ENCODE assay signal across 1 cellular context in the genomic region with DNA sequence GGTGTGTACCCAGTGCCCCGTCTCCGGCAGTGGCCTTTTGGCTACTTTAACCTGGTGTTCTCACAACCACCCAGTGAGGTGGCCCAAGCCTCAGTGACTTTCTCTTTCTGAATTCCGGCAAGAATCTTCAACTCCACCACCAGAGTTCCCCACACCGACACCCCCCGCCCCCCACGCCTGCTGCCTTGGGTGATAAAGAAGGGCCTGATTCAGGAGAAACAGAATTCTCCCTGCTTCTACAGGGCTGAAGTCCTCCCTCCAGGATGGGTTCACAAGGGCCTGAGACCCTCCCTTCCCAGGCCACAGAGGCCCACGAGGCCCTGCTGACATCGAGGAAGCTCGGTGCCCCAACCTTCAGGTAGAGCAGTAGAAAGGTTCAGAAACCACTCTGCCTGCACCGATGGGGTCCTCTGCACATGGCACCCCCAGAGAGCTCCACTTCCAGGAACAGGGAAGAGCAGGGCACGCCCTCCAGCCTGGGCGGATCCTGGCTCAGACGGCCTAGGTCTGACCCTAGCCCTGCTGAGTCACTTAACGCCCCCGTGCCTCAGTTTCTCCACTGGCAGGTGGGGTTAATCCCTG.
TF ChIP-seq lines count a peak whose summit lies in the region.

No MANE protein-coding gene starts in this region.

TF ChIP-seq in HepG2, 621 proteins besides CTCF, POLR2A, EP300 and RAD21 (continued from another document and continues in another):
- TF ChIP-seq, protein P1, sequence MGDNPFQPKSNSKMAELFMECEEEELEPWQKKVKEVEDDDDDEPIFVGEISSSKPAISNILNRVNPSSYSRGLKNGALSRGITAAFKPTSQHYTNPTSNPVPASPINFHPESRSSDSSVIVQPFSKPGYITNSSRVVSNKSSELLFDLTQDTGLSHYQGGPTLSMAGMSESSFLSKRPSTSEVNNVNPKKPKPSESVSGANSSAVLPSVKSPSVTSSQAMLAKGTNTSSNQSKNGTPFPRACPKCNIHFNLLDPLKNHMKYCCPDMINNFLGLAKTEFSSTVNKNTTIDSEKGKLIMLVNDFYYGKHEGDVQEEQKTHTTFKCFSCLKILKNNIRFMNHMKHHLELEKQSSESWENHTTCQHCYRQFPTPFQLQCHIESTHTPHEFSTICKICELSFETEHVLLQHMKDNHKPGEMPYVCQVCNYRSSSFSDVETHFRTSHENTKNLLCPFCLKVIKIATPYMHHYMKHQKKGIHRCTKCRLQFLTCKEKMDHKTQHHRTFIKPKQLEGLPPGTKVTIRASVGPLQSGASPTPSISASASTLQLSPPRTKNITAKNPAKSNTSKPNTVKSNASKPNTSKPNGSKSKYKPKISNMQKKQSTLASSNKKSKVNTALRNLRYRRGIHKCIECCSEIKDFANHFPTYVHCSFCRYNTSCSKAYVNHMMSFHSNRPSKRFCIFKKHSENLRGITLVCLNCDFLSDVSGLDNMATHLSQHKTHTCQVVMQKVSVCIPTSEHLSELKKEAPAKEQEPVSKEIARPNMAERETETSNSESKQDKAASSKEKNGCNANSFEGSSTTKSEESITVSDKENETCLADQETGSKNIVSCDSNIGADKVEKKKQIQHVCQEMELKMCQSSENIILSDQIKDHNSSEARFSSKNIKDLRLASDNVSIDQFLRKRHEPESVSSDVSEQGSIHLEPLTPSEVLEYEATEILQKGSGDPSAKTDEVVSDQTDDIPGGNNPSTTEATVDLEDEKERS (CRISPR knock-in tag; IDR thresholded peaks at IDR 0.05), result no peak
- TF ChIP-seq ZNF260 (CRISPR knock-in tag; IDR thresholded peaks at IDR 0.05; ENCODE audit: borderline replicate concordance, low read depth) (no peak), MTF1 (CRISPR knock-in tag; IDR thresholded peaks at IDR 0.05) (no peak), KAT8 (CRISPR knock-in tag; IDR thresholded peaks at IDR 0.05) (no peak), ZNF224 (CRISPR knock-in tag; IDR thresholded peaks at IDR 0.05) (0 out of 2 replicates have a peak, but pooled peaks have one; percentile 74), SALL1 (CRISPR knock-in tag; IDR thresholded peaks at IDR 0.05) (no peak), SPEN (CRISPR knock-in tag; IDR thresholded peaks at IDR 0.05; ENCODE audit: low read depth) (no peak), KDM3A (CRISPR knock-in tag; IDR thresholded peaks at IDR 0.05; ENCODE audit: low read depth) (peak; percentile 4; the same call in 1 of the 2 replicates), ATAD3A (CRISPR knock-in tag; IDR thresholded peaks at IDR 0.05) (no peak), NAIF1 (CRISPR knock-in tag; IDR thresholded peaks at IDR 0.05; ENCODE audit: borderline replicate concordance) (peak; percentile 25; the same call in 1 of the 2 replicates), ZNF772 (CRISPR knock-in tag; IDR thresholded peaks at IDR 0.05) (no peak), PTBP1 (IDR thresholded peaks at IDR 0.05; ENCODE audit: low read depth, low read length, poor library complexity, severe bottlenecking) (peak; percentile 27), AKAP8 (CRISPR knock-in tag; IDR thresholded peaks at IDR 0.05) (no peak), POLR2AphosphoS2 (IDR thresholded peaks at IDR 0.05; ENCODE audit: low read depth, low read length) (0 out of 2 replicates have a peak, but pooled peaks have one; percentile 77), ZSCAN29 (CRISPR knock-in tag; conservative IDR thresholded peaks at IDR 0.05) (0 out of 2 replicates have a peak, but pooled peaks have one; percentile 6), RXRA (CRISPR knock-in tag; IDR thresholded peaks at IDR 0.05) (no peak), PHF20 (CRISPR knock-in tag; IDR thresholded peaks at IDR 0.05) (peak; percentile 18; the same call in 1 of the 2 replicates), SALL2 (CRISPR knock-in tag; IDR thresholded peaks at IDR 0.05) (no peak), NFIC (IDR thresholded peaks at IDR 0.05; ENCODE audit: low read length) (no peak), ZSCAN12 (CRISPR knock-in tag; IDR thresholded peaks at IDR 0.05) (no peak), PAF1 (CRISPR knock-in tag; IDR thresholded peaks at IDR 0.05) (peak; percentile 14; the same call in 1 of the 2 replicates), ZNF567 (CRISPR knock-in tag; IDR thresholded peaks at IDR 0.05; ENCODE audit: borderline replicate concordance) (no peak), U2AF1 (optimal IDR thresholded peaks at IDR 0.05; ENCODE audit: low read depth, low read length) (no peak), TBP (CRISPR knock-in tag; IDR thresholded peaks at IDR 0.05) (no peak), ZMYM2 (CRISPR knock-in tag; IDR thresholded peaks at IDR 0.05) (no peak), ARNT (IDR thresholded peaks at IDR 0.05) (no peak), MBD4 (IDR thresholded peaks at IDR 0.05; ENCODE audit: borderline replicate concordance, low read length) (no peak), FOXA1 (IDR thresholded peaks at IDR 0.05) (no peak), FOXA1 (CRISPR knock-in tag; IDR thresholded peaks at IDR 0.05) (0 out of 2 replicates have a peak, but pooled peaks have one; percentile 4), STAT5B (CRISPR knock-in tag; IDR thresholded peaks at IDR 0.05) (no peak), CBX1 (IDR thresholded peaks at IDR 0.05; ENCODE audit: low read depth) (peak; percentile 12), DPF2 (CRISPR knock-in tag; IDR thresholded peaks at IDR 0.05; ENCODE audit: borderline replicate concordance, low read depth) (no peak), ZNF780A (CRISPR knock-in tag; IDR thresholded peaks at IDR 0.05) (0 out of 2 replicates have a peak, but pooled peaks have one; percentile 55), AGO1 (IDR thresholded peaks at IDR 0.05; ENCODE audit: low read depth, low read length, poor library complexity, severe bottlenecking) (no peak), NKX3-1 (CRISPR knock-in tag; IDR thresholded peaks at IDR 0.05) (no peak), TMF1 (CRISPR knock-in tag; IDR thresholded peaks at IDR 0.05; ENCODE audit: low read depth) (no peak), ZNF225 (CRISPR knock-in tag; IDR thresholded peaks at IDR 0.05) (no peak; the same call in 1 of the 2 replicates), SMAD1 (CRISPR knock-in tag; IDR thresholded peaks at IDR 0.05; ENCODE audit: borderline replicate concordance, low read depth) (no peak), ZNF180 (CRISPR knock-in tag; IDR thresholded peaks at IDR 0.05; ENCODE audit: borderline replicate concordance, low read depth) (no peak), ZNF30 (CRISPR knock-in tag; IDR thresholded peaks at IDR 0.05) (no peak), ATF7 (IDR thresholded peaks at IDR 0.05) (no peak), ATF7 (CRISPR knock-in tag; IDR thresholded peaks at IDR 0.05) (no peak), ZNF138 (CRISPR knock-in tag; IDR thresholded peaks at IDR 0.05; ENCODE audit: low read depth) (peak; percentile 54; the same call in 1 of the 2 replicates), REL (CRISPR knock-in tag; conservative IDR thresholded peaks at IDR 0.05) (0 out of 2 replicates have a peak, but pooled peaks have one; percentile 59), MTA1 (CRISPR knock-in tag; IDR thresholded peaks at IDR 0.05; ENCODE audit: borderline replicate concordance) (no peak), TBX2 (CRISPR knock-in tag; IDR thresholded peaks at IDR 0.05; ENCODE audit: borderline replicate concordance) (no peak), HNF4A (CRISPR knock-in tag; IDR thresholded peaks at IDR 0.05) (no peak)
- TF ChIP-seq, protein P2, sequence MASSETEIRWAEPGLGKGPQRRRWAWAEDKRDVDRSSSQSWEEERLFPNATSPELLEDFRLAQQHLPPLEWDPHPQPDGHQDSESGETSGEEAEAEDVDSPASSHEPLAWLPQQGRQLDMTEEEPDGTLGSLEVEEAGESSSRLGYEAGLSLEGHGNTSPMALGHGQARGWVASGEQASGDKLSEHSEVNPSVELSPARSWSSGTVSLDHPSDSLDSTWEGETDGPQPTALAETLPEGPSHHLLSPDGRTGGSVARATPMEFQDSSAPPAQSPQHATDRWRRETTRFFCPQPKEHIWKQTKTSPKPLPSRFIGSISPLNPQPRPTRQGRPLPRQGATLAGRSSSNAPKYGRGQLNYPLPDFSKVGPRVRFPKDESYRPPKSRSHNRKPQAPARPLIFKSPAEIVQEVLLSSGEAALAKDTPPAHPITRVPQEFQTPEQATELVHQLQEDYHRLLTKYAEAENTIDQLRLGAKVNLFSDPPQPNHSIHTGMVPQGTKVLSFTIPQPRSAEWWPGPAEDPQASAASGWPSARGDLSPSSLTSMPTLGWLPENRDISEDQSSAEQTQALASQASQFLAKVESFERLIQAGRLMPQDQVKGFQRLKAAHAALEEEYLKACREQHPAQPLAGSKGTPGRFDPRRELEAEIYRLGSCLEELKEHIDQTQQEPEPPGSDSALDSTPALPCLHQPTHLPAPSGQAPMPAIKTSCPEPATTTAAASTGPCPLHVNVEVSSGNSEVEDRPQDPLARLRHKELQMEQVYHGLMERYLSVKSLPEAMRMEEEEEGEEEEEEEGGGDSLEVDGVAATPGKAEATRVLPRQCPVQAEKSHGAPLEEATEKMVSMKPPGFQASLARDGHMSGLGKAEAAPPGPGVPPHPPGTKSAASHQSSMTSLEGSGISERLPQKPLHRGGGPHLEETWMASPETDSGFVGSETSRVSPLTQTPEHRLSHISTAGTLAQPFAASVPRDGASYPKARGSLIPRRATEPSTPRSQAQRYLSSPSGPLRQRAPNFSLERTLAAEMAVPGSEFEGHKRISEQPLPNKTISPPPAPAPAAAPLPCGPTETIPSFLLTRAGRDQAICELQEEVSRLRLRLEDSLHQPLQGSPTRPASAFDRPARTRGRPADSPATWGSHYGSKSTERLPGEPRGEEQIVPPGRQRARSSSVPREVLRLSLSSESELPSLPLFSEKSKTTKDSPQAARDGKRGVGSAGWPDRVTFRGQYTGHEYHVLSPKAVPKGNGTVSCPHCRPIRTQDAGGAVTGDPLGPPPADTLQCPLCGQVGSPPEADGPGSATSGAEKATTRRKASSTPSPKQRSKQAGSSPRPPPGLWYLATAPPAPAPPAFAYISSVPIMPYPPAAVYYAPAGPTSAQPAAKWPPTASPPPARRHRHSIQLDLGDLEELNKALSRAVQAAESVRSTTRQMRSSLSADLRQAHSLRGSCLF (CRISPR knock-in tag; IDR thresholded peaks at IDR 0.05; ENCODE audit: borderline replicate concordance), result no peak
- TF ChIP-seq, protein P3, sequence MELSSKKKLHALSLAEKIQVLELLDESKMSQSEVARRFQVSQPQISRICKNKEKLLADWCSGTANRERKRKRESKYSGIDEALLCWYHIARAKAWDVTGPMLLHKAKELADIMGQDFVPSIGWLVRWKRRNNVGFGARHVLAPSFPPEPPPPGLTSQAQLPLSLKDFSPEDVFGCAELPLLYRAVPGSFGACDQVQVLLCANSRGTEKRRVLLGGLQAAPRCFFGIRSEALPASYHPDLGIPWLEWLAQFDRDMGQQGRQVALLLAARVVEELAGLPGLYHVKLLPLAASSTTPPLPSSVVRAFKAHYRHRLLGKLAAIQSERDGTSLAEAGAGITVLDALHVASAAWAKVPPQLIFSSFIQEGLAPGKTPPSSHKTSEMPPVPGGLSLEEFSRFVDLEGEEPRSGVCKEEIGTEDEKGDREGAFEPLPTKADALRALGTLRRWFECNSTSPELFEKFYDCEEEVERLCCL (CRISPR knock-in tag; IDR thresholded peaks at IDR 0.05; ENCODE audit: borderline replicate concordance), result no peak
- TF ChIP-seq, protein P4, sequence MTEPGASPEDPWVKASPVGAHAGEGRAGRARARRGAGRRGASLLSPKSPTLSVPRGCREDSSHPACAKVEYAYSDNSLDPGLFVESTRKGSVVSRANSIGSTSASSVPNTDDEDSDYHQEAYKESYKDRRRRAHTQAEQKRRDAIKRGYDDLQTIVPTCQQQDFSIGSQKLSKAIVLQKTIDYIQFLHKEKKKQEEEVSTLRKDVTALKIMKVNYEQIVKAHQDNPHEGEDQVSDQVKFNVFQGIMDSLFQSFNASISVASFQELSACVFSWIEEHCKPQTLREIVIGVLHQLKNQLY (CRISPR knock-in tag; IDR thresholded peaks at IDR 0.05), result no peak
- TF ChIP-seq, protein P5, sequence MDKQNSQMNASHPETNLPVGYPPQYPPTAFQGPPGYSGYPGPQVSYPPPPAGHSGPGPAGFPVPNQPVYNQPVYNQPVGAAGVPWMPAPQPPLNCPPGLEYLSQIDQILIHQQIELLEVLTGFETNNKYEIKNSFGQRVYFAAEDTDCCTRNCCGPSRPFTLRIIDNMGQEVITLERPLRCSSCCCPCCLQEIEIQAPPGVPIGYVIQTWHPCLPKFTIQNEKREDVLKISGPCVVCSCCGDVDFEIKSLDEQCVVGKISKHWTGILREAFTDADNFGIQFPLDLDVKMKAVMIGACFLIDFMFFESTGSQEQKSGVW (CRISPR knock-in tag; IDR thresholded peaks at IDR 0.05; ENCODE audit: borderline replicate concordance), result no peak
- TF ChIP-seq, protein P6, sequence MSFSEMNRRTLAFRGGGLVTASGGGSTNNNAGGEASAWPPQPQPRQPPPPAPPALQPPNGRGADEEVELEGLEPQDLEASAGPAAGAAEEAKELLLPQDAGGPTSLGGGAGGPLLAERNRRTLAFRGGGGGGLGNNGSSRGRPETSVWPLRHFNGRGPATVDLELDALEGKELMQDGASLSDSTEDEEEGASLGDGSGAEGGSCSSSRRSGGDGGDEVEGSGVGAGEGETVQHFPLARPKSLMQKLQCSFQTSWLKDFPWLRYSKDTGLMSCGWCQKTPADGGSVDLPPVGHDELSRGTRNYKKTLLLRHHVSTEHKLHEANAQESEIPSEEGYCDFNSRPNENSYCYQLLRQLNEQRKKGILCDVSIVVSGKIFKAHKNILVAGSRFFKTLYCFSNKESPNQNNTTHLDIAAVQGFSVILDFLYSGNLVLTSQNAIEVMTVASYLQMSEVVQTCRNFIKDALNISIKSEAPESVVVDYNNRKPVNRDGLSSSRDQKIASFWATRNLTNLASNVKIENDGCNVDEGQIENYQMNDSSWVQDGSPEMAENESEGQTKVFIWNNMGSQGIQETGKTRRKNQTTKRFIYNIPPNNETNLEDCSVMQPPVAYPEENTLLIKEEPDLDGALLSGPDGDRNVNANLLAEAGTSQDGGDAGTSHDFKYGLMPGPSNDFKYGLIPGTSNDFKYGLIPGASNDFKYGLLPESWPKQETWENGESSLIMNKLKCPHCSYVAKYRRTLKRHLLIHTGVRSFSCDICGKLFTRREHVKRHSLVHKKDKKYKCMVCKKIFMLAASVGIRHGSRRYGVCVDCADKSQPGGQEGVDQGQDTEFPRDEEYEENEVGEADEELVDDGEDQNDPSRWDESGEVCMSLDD (CRISPR knock-in tag; IDR thresholded peaks at IDR 0.05; ENCODE audit: borderline replicate concordance), result no peak
- TF ChIP-seq, protein P7, sequence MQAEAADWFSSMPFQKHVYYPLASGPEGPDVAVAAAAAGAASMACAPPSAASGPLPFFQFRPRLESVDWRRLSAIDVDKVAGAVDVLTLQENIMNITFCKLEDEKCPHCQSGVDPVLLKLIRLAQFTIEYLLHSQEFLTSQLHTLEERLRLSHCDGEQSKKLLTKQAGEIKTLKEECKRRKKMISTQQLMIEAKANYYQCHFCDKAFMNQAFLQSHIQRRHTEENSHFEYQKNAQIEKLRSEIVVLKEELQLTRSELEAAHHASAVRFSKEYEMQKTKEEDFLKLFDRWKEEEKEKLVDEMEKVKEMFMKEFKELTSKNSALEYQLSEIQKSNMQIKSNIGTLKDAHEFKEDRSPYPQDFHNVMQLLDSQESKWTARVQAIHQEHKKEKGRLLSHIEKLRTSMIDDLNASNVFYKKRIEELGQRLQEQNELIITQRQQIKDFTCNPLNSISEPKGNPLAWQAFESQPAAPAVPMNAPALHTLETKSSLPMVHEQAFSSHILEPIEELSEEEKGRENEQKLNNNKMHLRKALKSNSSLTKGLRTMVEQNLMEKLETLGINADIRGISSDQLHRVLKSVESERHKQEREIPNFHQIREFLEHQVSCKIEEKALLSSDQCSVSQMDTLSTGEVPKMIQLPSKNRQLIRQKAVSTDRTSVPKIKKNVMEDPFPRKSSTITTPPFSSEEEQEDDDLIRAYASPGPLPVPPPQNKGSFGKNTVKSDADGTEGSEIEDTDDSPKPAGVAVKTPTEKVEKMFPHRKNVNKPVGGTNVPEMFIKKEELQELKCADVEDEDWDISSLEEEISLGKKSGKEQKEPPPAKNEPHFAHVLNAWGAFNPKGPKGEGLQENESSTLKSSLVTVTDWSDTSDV (CRISPR knock-in tag; IDR thresholded peaks at IDR 0.05), result no peak
